ENCODE assay signal across 8 cellular contexts in the genomic region with DNA sequence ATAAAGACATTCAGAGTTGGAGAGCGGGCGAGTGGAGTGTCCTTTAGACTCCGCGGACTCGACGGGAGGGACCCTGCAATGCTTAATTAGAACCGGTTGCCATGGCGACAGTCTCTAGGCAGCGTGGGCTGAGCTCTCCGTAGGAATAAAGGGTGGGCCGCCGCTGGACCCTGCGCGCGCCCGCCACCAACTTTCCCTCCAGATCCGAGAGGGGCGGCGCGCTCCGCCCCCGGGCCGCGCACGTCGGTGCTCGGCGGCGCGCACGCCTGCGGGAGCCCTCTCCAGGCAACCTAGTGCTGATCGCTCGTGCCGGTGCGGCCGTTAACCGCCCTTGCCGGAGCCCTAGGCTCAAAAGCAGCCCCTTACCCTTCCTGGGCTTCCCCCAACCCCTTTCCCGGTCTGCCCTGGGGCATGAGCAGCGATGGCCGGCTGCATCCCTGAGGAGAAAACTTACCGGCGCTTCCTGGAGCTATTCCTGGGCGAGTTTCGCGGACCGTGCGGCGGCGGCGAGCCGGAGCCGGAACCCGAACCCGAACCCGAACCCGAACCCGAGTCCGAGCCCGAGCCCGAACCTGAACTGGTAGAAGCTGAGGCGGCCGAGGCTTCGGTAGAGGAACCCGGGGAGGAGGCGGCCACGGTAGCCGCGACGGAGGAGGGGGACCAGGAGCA. TPM values are rescaled to one million over a fixed set of nuclear protein-coding genes. Genes with fewer than 3 reads are reported as not detected.
DNase-seq lines count a peak whose midpoint lies in the region; ATAC-seq lines count a peak whose summit lies in the region.

A gene (plus strand): TSS at position 278 of the 669 bp plus-strand sequence.

- H3K27ac ChIP-seq in CD4-positive, alpha-beta memory T cell (ENCODE audit: low read depth, low read length), result no peak within 1 kb of the TSS

- CTCF ChIA-PET in CD4-positive, alpha-beta memory T cell (lab: Charles Lee; ENCODE audit: partially characterized antibody), result no interaction called here

- no peaks in the 10 kb centered on the region for H3K36me3 ChIP-seq in CD4-positive, alpha-beta memory T cell (ENCODE audit: insufficient read depth, low read length)
- no peaks in the 10 kb centered on the region for H3K36me3 ChIP-seq in mucosa of stomach (ENCODE audit: control insufficient read depth, insufficient read depth, low read length)

- peak within 1 kb of the TSS; percentile 81 to 96 (median 94) for H3K4me3 Mint-ChIP-seq in CD4-positive, alpha-beta memory T cell

- peak; percentile 25 to 42 (median 36) for DNase-seq in CD4-positive, alpha-beta memory T cell
- DNase-seq in NCI-H774 (lab: John Stamatoyannopoulos, UW), result peak; percentile 84
- DNase-seq in activated T-cell treated with anti-CD3 and anti-CD28 coated beads for 24 hours (ENCODE audit: low read depth), result peak; percentile 34
- peak in 4 of 6 experiments; percentile 2 to 23 (median 14) for DNase-seq in stimulated activated naive CD4-positive, alpha-beta T cell (lab: John Stamatoyannopoulos, UW)

- peaks cover 31 to 37% of the 10 kb centered on the region in 2 donors for H3K27me3 Mint-ChIP-seq in CD4-positive, alpha-beta memory T cell

- H3K9me3 ChIP-seq in CD4-positive, alpha-beta memory T cell (ENCODE audit: control insufficient read depth in 1 of 2, low read length in 2 of 2), result no peaks in the 10 kb centered on the region
- no peaks in the 10 kb centered on the region for H3K9me3 ChIP-seq in mucosa of stomach (ENCODE audit: control insufficient read depth, low read length)

- peak within 1 kb of the TSS; percentile 28 for H3K9ac ChIP-seq in mucosa of stomach (ENCODE audit: low read length)

- H3K4me1 Mint-ChIP-seq in CD4-positive, alpha-beta memory T cell, result peaks cover 7 to 17% (median 13%) of the 10 kb centered on the region in 4 donors

- H3K9me3 Mint-ChIP-seq in CD4-positive, alpha-beta memory T cell, result peaks cover 0 to 3% (median 0%) of the 10 kb centered on the region in 8 donors

- ATAC-seq in HG03432 (IDR thresholded peaks at IDR 0.05; ENCODE audit: unreplicated experiment) (peak; percentile 60), esophagus mucosa (peak; percentile 73), HG03442 (IDR thresholded peaks at IDR 0.05; ENCODE audit: unreplicated experiment) (no peak)

- peak within 1 kb of the TSS in 1 of 2 donors; percentile 63 for H3K4me3 ChIP-seq in CD4-positive, alpha-beta memory T cell (ENCODE audit: low read length in 2 of 2)
- peak within 1 kb of the TSS; percentile 22 for H3K4me3 ChIP-seq in mucosa of stomach (ENCODE audit: low read length)

- POLR2A ChIA-PET in CD4-positive, alpha-beta memory T cell (lab: Charles Lee; ENCODE audit: partially characterized antibody), result interaction anchor here (2.0 kb wide), 1 partner anchor 124 kb away, joined by 6 read pairs; no protein-coding TSS in a partner anchor

- H3K27ac Mint-ChIP-seq in CD4-positive, alpha-beta memory T cell, result peak within 1 kb of the TSS in 2 of 7 donors; percentile 76 to 85

- intact Hi-C loops in CD4-positive, alpha-beta memory T cell (cut with micrococcal nuclease), result no loop called here

- H3K36me3 Mint-ChIP-seq in CD4-positive, alpha-beta memory T cell, result no peaks in the 10 kb centered on the region

- peaks cover 18% of the 10 kb centered on the region for H3K27me3 ChIP-seq in CD4-positive, alpha-beta memory T cell (ENCODE audit: insufficient read depth, low read length)
- peaks cover 35% of the 10 kb centered on the region for H3K27me3 ChIP-seq in mucosa of stomach (ENCODE audit: control insufficient read depth, insufficient read depth, low read length)

- H3K4me1 ChIP-seq in CD4-positive, alpha-beta memory T cell (ENCODE audit: insufficient read depth, low read length), result peaks cover 13% of the 10 kb centered on the region
- H3K4me1 ChIP-seq in mucosa of stomach (ENCODE audit: control insufficient read depth, insufficient read depth, low read length), result peaks cover 6% of the 10 kb centered on the region

RNA-seq across cellular contexts. Expression of the gene that starts here (rescaled TPM):
- not detected for total RNA-seq in CD4-positive, alpha-beta memory T cell
- not detected for polyA plus RNA-seq in CD4-positive, alpha-beta memory T cell
- 0.04 TPM for total RNA-seq in esophagus mucosa

Comparison
In these comparisons a context has a peak if more than half of its experiments do, and no peak if none do; other contexts are left out.
1. Peak in DNase-seq in CD4-positive, alpha-beta memory T cell; RNA of the gene not detected or under 1 TPM.
2. Peak in ATAC-seq in esophagus mucosa; RNA of the gene not detected or under 1 TPM.
3. DNase-seq: peak in every context shown above with its lines; median percentile 84 in NCI-H774; 36 in CD4-positive, alpha-beta memory T cell; 34 in activated T-cell treated with anti-CD3 and anti-CD28 coated beads for 24 hours; 14 in stimulated activated naive CD4-positive, alpha-beta T cell.